9 cellular contexts compared by ENCODE assay signal in genomic region chr1:68442822-68443556, GRCh38. TPM values are rescaled to one million over a fixed set of nuclear protein-coding genes. Genes with fewer than 3 reads are reported as not detected.
DNase-seq lines count a peak whose midpoint lies in the region; ATAC-seq and TF ChIP-seq lines count a peak whose summit lies in the region.
"Had no signal": no experiment of that assay in that cellular context is flagged by ENCODE, and none has a peak within 500 bp of the region (broad histone marks: within the 10 kb centered on the region; RNA-seq: fewer than 3 reads in every experiment).

No MANE protein-coding gene starts in this region.

- ATAC-seq in GM19035 (IDR thresholded peaks at IDR 0.05; ENCODE audit: unreplicated experiment) (peak; percentile 83), HG03066 (IDR thresholded peaks at IDR 0.05; ENCODE audit: low read depth, unreplicated experiment) (peak; percentile 76), lung (ENCODE audit: insufficient read depth, low FRiP score) (peak; percentile 53)
- no peak for ATAC-seq in stimulated activated effector memory CD8-positive, alpha-beta T cell treated with anti-CD3 and anti-CD28 coated beads, Interleukin-12 subunit alpha, Interleukin-12 subunit beta, amount 100 ng/mL, for 72 hours

- H3K79me2 ChIP-seq in DOHH2 (ENCODE audit: control insufficient read depth, low read length): no peaks in the 10 kb centered on the region

- 0 out of 2 replicates have a peak, but pooled peaks cover 4% of the 10 kb centered on the region for H3K27me3 ChIP-seq in DOHH2 (ENCODE audit: control insufficient read depth, low read length)
- H3K27me3 ChIP-seq in lung (ENCODE audit: control insufficient read depth, insufficient read depth): no peaks in the 10 kb centered on the region

- H3K9me3 Mint-ChIP-seq in stimulated activated effector memory CD8-positive, alpha-beta T cell treated with anti-CD3 and anti-CD28 coated beads, Interleukin-12 subunit alpha, Interleukin-12 subunit beta, amount 100 ng/mL, for 72 hours: no peaks in the 10 kb centered on the region

- H3K36me3 Mint-ChIP-seq in stimulated activated effector memory CD8-positive, alpha-beta T cell treated with anti-CD3 and anti-CD28 coated beads, Interleukin-12 subunit alpha, Interleukin-12 subunit beta, amount 100 ng/mL, for 72 hours: no peaks in the 10 kb centered on the region
- H3K36me3 Mint-ChIP-seq: activated naive CD8-positive, alpha-beta T cell had no signal

- H3K27ac Mint-ChIP-seq in stimulated activated effector memory CD8-positive, alpha-beta T cell treated with anti-CD3 and anti-CD28 coated beads, Interleukin-12 subunit alpha, Interleukin-12 subunit beta, amount 100 ng/mL, for 72 hours: no peak overlapping the region
- H3K27ac Mint-ChIP-seq: activated naive CD8-positive, alpha-beta T cell had no signal

- H3K9me2 ChIP-seq in DOHH2 (replicated peaks; ENCODE audit: control insufficient read depth, low read length): no peaks in the 10 kb centered on the region

- DNase-seq in NCI-H748 treated with DMSO at 0.1 percent for 48 hours (lab: John Stamatoyannopoulos, UW): peak; percentile 66
- DNase-seq in cardiac fibroblast (ENCODE audit: low read depth in 2 of 2): peak; percentile 59 to 80
- no peak for DNase-seq in lung (ENCODE audit: low spot score)
- DNase-seq in stimulated activated effector memory CD8-positive, alpha-beta T cell treated with anti-CD3 and anti-CD28 coated beads, Interleukin-12 subunit alpha, Interleukin-12 subunit beta, amount 100 ng/mL, for 72 hours (ENCODE audit: low spot score in 2 of 2): no peak
- no peak for DNase-seq in midbrain (lab: John Stamatoyannopoulos, UW)

- H3K4me3 Mint-ChIP-seq in stimulated activated effector memory CD8-positive, alpha-beta T cell treated with anti-CD3 and anti-CD28 coated beads, Interleukin-12 subunit alpha, Interleukin-12 subunit beta, amount 100 ng/mL, for 72 hours: no peak overlapping the region
- H3K4me3 Mint-ChIP-seq: activated naive CD8-positive, alpha-beta T cell had no signal

- no peak overlapping the region for H3K4me2 ChIP-seq in DOHH2 (ENCODE audit: low read length)

- no peaks in the 10 kb centered on the region for H3K4me1 Mint-ChIP-seq in stimulated activated effector memory CD8-positive, alpha-beta T cell treated with anti-CD3 and anti-CD28 coated beads, Interleukin-12 subunit alpha, Interleukin-12 subunit beta, amount 100 ng/mL, for 72 hours

- no peaks in the 10 kb centered on the region for H4K20me1 ChIP-seq in DOHH2 (ENCODE audit: control insufficient read depth, insufficient read depth, low read depth, low read length)

- WGBS in lung, 2 donors: 39% methylated on average over 5 of the region's 5 CpGs

- no peaks in the 10 kb centered on the region for H3K36me3 ChIP-seq in DOHH2 (ENCODE audit: control insufficient read depth, low read length)
- H3K36me3 ChIP-seq in lung (ENCODE audit: control insufficient read depth in 2 of 2, insufficient read depth in 2 of 2, low read length in 2 of 2): no peaks in the 10 kb centered on the region

- H3F3A ChIP-seq in DOHH2 (ENCODE audit: control insufficient read depth, insufficient read depth): no peaks in the 10 kb centered on the region

- TF ChIP-seq CTCF in DOHH2 (IDR thresholded peaks at IDR 0.05; ENCODE audit: low read depth, low read length, poor library complexity, severe bottlenecking): peak; percentile 80
- TF ChIP-seq CTCF in cardiac fibroblast (IDR thresholded peaks at IDR 0.05; ENCODE audit: low read depth, low read length): peak; percentile 64
- no peak for TF ChIP-seq CTCF in lung (IDR thresholded peaks at IDR 0.05; ENCODE audit: control extremely low read depth, extremely low read depth)

- H3K9me3 ChIP-seq in DOHH2 (ENCODE audit: control insufficient read depth, insufficient read depth, low read length) (no peaks in the 10 kb centered on the region), lung (ENCODE audit: control insufficient read depth in 2 of 2, insufficient read depth in 1 of 2, low read length in 1 of 2) (no peaks in the 10 kb centered on the region)

- no peak overlapping the region for H3K27ac ChIP-seq in DOHH2 (ENCODE audit: low read depth, low read length)
- H3K27ac ChIP-seq in lung (ENCODE audit: low read depth in 1 of 2, low read length in 1 of 2): no peak overlapping the region

- H3K4me3 ChIP-seq in DOHH2 (ENCODE audit: low read length) (no peak overlapping the region), cardiac fibroblast (replicated peaks in 1 of 2; ENCODE audit: low read depth in 2 of 2, low read length in 2 of 2) (no peak overlapping the region), lung (no peak overlapping the region)

- H3K4me1 ChIP-seq in DOHH2 (ENCODE audit: control insufficient read depth, low read length): no peaks in the 10 kb centered on the region
- no peaks in the 10 kb centered on the region for H3K4me1 ChIP-seq in lung (ENCODE audit: control insufficient read depth in 2 of 2, insufficient read depth in 2 of 2, low read length in 2 of 2)

RNA-seq across cellular contexts. Expression of gene RPE65, which starts 6.8 kb away (rescaled TPM):
- under 1 TPM in 1 of 2 donors, not detected in 1; 0.09 TPM for total RNA-seq in lung
- polyA plus RNA-seq in lung: under 1 TPM in 1 of 2 donors, not detected in 1; 0.01 TPM

RNA-seq across cellular contexts. Expression of gene DEPDC1, which starts 53.9 kb away (rescaled TPM):
- total RNA-seq in lung: 1 to 10 TPM in 1 of 2 donors, under 1 TPM in 1; 0.46 to 4.1 TPM
- polyA plus RNA-seq in lung: under 1 TPM; 0.28 to 0.33 TPM

Comparison
In these comparisons a context has a peak if more than half of its experiments do, and no peak if none do; other contexts are left out.
1. DNase-seq: peak in NCI-H748 treated with DMSO at 0.1 percent for 48 hours (single experiment) and cardiac fibroblast (2 of 2); none in lung (single experiment), stimulated activated effector memory CD8-positive, alpha-beta T cell treated with anti-CD3 and anti-CD28 coated beads, Interleukin-12 subunit alpha, Interleukin-12 subunit beta, amount 100 ng/mL, for 72 hours (0 of 2) and midbrain (single experiment).